ENCODE assay signal across 1 cellular context in genomic region chr6:136792945-136793289, GRCh38.
TF ChIP-seq lines count a peak whose summit lies in the region.

No MANE protein-coding gene starts in this region.

TF ChIP-seq in IMR-90, 13 proteins besides CTCF, POLR2A, EP300 and RAD21:
- no peak for TF ChIP-seq MAFK (IDR thresholded peaks at IDR 0.05; ENCODE audit: low read depth, low read length)
- no peak for TF ChIP-seq CHD1 (IDR thresholded peaks at IDR 0.05; ENCODE audit: low read depth, low read length)
- no peak for TF ChIP-seq RFX5 (IDR thresholded peaks at IDR 0.05; ENCODE audit: low read depth, low read length)
- peak; percentile 11; the same call in 1 of the 2 replicates for TF ChIP-seq MAZ (IDR thresholded peaks at IDR 0.05; ENCODE audit: borderline replicate concordance, low read depth, low read length)
- peak; percentile 86 for TF ChIP-seq SMC3 (IDR thresholded peaks at IDR 0.05; ENCODE audit: low read depth, low read length)
- TF ChIP-seq NFE2L2 (IDR thresholded peaks at IDR 0.05; ENCODE audit: low read depth, low read length) = no peak
- 0 out of 2 replicates have a peak, but pooled peaks have one; percentile 12 for TF ChIP-seq MXI1 (IDR thresholded peaks at IDR 0.05; ENCODE audit: borderline replicate concordance, low read depth, low read length)
- no peak for TF ChIP-seq USF2 (IDR thresholded peaks at IDR 0.05; ENCODE audit: low read depth, low read length)
- TF ChIP-seq RCOR1 (IDR thresholded peaks at IDR 0.05; ENCODE audit: insufficient replicate concordance, low read length) = no peak
- peak; percentile 39; the same call in 1 of the 2 replicates for TF ChIP-seq BHLHE40 (IDR thresholded peaks at IDR 0.05; ENCODE audit: low read depth, low read length)
- TF ChIP-seq FOS (IDR thresholded peaks at IDR 0.05; ENCODE audit: low read depth, low read length) = no peak
- TF ChIP-seq CEBPB (IDR thresholded peaks at IDR 0.05; ENCODE audit: low read depth, low read length) = peak; percentile 23
